8 cellular contexts compared by ENCODE assay signal in genomic region chr14:34874386-34875030, GRCh38. TPM values are rescaled to one million over a fixed set of nuclear protein-coding genes. Genes with fewer than 3 reads are reported as not detected.
DNase-seq lines count a peak whose midpoint lies in the region; ATAC-seq and TF ChIP-seq lines count a peak whose summit lies in the region.

No MANE protein-coding gene starts in this region.

- ATAC-seq in HG02870 (IDR thresholded peaks at IDR 0.05; ENCODE audit: unreplicated experiment), result peak; percentile 26

- peak in 1 of 2 donors; percentile 30 for TF ChIP-seq RAD21 in liver (IDR thresholded peaks at IDR 0.05)

- under 1% methylated on average over 85 of the region's 85 CpGs for WGBS in liver

- peak overlapping the region; percentile 82 to 95 (median 84) for H3K4me3 ChIP-seq in liver (ENCODE audit: low read depth in 1 of 3, low read length in 3 of 3)

- peaks cover 0 to 3% (median 1%) of the 10 kb centered on the region in 4 donors for H3K36me3 ChIP-seq in liver (ENCODE audit: control insufficient read depth in 4 of 4, insufficient read depth in 3 of 4, low read depth in 1 of 4, low read length in 3 of 4)

- no peaks in the 10 kb centered on the region for H3K9me3 ChIP-seq in liver (ENCODE audit: control insufficient read depth in 4 of 4, low read length in 3 of 4)

- DNase-seq in activated CD4-positive, alpha-beta T cell treated with anti-CD3 and anti-CD28 coated beads for 24 hours (ENCODE audit: low read depth in 2 of 2), result peak; percentile 29 to 34
- no peak for DNase-seq in activated CD4-positive, alpha-beta T cell treated with anti-CD3 and anti-CD28 coated beads for 1 hour
- DNase-seq in NCI-H1694 (lab: John Stamatoyannopoulos, UW), result peak; percentile 32
- DNase-seq in activated CD4-positive, alpha-beta T cell treated with anti-CD3 and anti-CD28 coated beads for 48 hours, result peak; percentile 68
- peak; percentile 19 for DNase-seq in dedifferentiated amniotic fluid mesenchymal stem cell (ENCODE audit: extremely low spot score)
- DNase-seq in stimulated activated CD4-positive, alpha-beta T cell treated with anti-CD3 and anti-CD28 coated beads, TNF-alpha, amount 100 ng/mL, for 1 hour (ENCODE audit: low read depth in 3 of 3, low spot score in 1 of 3), result peak in 2 of 3 donors; percentile 19 to 37

- no peaks in the 10 kb centered on the region for H3K27me3 ChIP-seq in liver (ENCODE audit: control insufficient read depth in 4 of 4, insufficient read depth in 4 of 4, low read length in 3 of 4)

- peaks cover 0 to 5% (median 1%) of the 10 kb centered on the region in 4 donors for H3K4me1 ChIP-seq in liver (ENCODE audit: control insufficient read depth in 4 of 4, insufficient read depth in 4 of 4, low read length in 3 of 4)

- no peak for TF ChIP-seq CTCF in liver (IDR thresholded peaks at IDR 0.05; ENCODE audit: low read depth, low read length, missing input control)

- H3K27ac ChIP-seq in liver (ENCODE audit: low read depth in 1 of 2, low read length in 2 of 2), result peak overlapping the region; percentile 99 to 100

- peak overlapping the region; percentile 97 to 98 for H3K9ac ChIP-seq in liver (ENCODE audit: low read depth in 1 of 2, low read length in 2 of 2)

TF ChIP-seq in liver, 16 proteins besides CTCF, POLR2A, EP300 and RAD21:
- TF ChIP-seq FOXA2 (IDR thresholded peaks at IDR 0.05), result no peak
- TF ChIP-seq, protein P1, sequence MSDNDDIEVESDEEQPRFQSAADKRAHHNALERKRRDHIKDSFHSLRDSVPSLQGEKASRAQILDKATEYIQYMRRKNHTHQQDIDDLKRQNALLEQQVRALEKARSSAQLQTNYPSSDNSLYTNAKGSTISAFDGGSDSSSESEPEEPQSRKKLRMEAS (IDR thresholded peaks at IDR 0.05), result no peak
- peak; percentile 20 for TF ChIP-seq TAF1 (conservative IDR thresholded peaks at IDR 0.05)
- no peak for TF ChIP-seq ATF3 (IDR thresholded peaks at IDR 0.05)
TF ChIP-seq in liver: peak in this region for 1.

RNA-seq across cellular contexts. Expression of gene BAZ1A, which starts 0.7 kb away (rescaled TPM):
- total RNA-seq in liver, result 10 to 100 TPM; 18.5 to 44.9 TPM
- polyA plus RNA-seq in liver, result 1 to 10 TPM; 4.5 to 8.1 TPM
